20 cellular contexts compared by ENCODE assay signal in genomic region chr14:98174031-98174430, GRCh38.
DNase-seq lines count a peak whose midpoint lies in the region; ATAC-seq and TF ChIP-seq lines count a peak whose summit lies in the region.
"Had no signal": no experiment of that assay in that cellular context is flagged by ENCODE, and none has a peak within 500 bp of the region (broad histone marks: within the 10 kb centered on the region; RNA-seq: fewer than 3 reads in every experiment).

No MANE protein-coding gene starts in this region.

- H3K27me3 ChIP-seq in MM.1S (replicated peaks; ENCODE audit: insufficient read depth, low read length) (no peaks in the 10 kb centered on the region), gastrocnemius medialis (no peaks in the 10 kb centered on the region)
- H3K27me3 ChIP-seq: foreskin keratinocyte, MG63 had no signal

- peaks cover 65% of the 10 kb centered on the region for H3K4me1 ChIP-seq in MM.1S (ENCODE audit: low read length)
- H3K4me1 ChIP-seq in gastrocnemius medialis, result no peaks in the 10 kb centered on the region
- H3K4me1 ChIP-seq: foreskin keratinocyte had no signal

- peak overlapping the region; percentile 99 for H3K27ac ChIP-seq in MM.1S (ENCODE audit: low read length)
- no peak overlapping the region for H3K27ac ChIP-seq in gastrocnemius medialis
- H3K27ac ChIP-seq: C4-2B, epithelial cell of prostate, foreskin keratinocyte, VCaP had no signal

- ATAC-seq in stimulated activated effector memory CD8-positive, alpha-beta T cell treated with anti-CD3 and anti-CD28 coated beads, Interleukin-12 subunit alpha, Interleukin-12 subunit beta, amount 100 ng/mL, for 72 hours, result peak; percentile 52
- ATAC-seq in gastrocnemius medialis (no peak), GM18867 (IDR thresholded peaks at IDR 0.05; ENCODE audit: unreplicated experiment) (no peak)
- ATAC-seq: foreskin keratinocyte, left colon had no signal

- H3K9me3 ChIP-seq in MM.1S (replicated peaks; ENCODE audit: insufficient read depth, low read length) (no peaks in the 10 kb centered on the region), gastrocnemius medialis (no peaks in the 10 kb centered on the region)
- H3K9me3 ChIP-seq: MG63 had no signal

- peak overlapping the region; percentile 38 for H3K4me3 Mint-ChIP-seq in activated T-cell treated with anti-CD3 and anti-CD28 coated beads, Interleukin-2, amount 50 U/mL, for 24 hours
- H3K4me3 Mint-ChIP-seq in activated T-helper 2 cell treated with anti-CD3 and anti-CD28 coated beads, Interferon-gamma antibody, Interleukin-2, Interleukin-4, amounts not matched to agents 10 μg/mL and 5 μg/mL and 100 μg/mL, durations not matched to agents 14 hours and 24 hours and 36 hours (ENCODE audit: low read depth), result no peak overlapping the region
- H3K4me3 Mint-ChIP-seq in stimulated activated effector memory CD8-positive, alpha-beta T cell treated with anti-CD3 and anti-CD28 coated beads, Interleukin-12 subunit alpha, Interleukin-12 subunit beta, amount 100 ng/mL, for 72 hours, result peak overlapping the region; percentile 50
- H3K4me3 Mint-ChIP-seq: nephron progenitor cell had no signal

- intact Hi-C loops in activated T-helper 2 cell treated with anti-CD3 and anti-CD28 coated beads, Interferon-gamma antibody, Interleukin-2, Interleukin-4, amounts not matched to agents 10 μg/mL and 5 μg/mL and 100 μg/mL, durations not matched to agents 14 hours and 24 hours and 36 hours (cut with micrococcal nuclease), result loop anchor here (2.0 to 10.0 kb wide), 3 partner anchors 15 to 789 kb away; no protein-coding TSS in a partner anchor
- intact Hi-C loops in gastrocnemius medialis (cut with DNase I; ENCODE audit: low total_unique reads), result no loop called here

- in situ Hi-C loops in gastrocnemius medialis (cut with MboI; ENCODE audit: low sequenced_read_pairs in 4 of 4), result no loop called here

- no peaks in the 10 kb centered on the region for H3K9me2 ChIP-seq in MM.1S (replicated peaks; ENCODE audit: insufficient read depth, low read length)

- H3K36me3 ChIP-seq in MM.1S (replicated peaks; ENCODE audit: insufficient read depth, low read length), result no peaks in the 10 kb centered on the region
- no peaks in the 10 kb centered on the region for H3K36me3 ChIP-seq in gastrocnemius medialis
- H3K36me3 ChIP-seq: MG63 had no signal

- no peak for TF ChIP-seq POLR2A in gastrocnemius medialis (IDR thresholded peaks at IDR 0.05)

- peaks cover 12% of the 10 kb centered on the region for H3K36me3 Mint-ChIP-seq in activated T-cell treated with anti-CD3 and anti-CD28 coated beads, Interleukin-2, amount 50 U/mL, for 24 hours (ENCODE audit: low read depth)
- peaks cover under 1% of the 10 kb centered on the region for H3K36me3 Mint-ChIP-seq in activated T-helper 2 cell treated with anti-CD3 and anti-CD28 coated beads, Interferon-gamma antibody, Interleukin-2, Interleukin-4, amounts not matched to agents 10 μg/mL and 5 μg/mL and 100 μg/mL, durations not matched to agents 14 hours and 24 hours and 36 hours (ENCODE audit: low read depth)
- H3K36me3 Mint-ChIP-seq in stimulated activated effector memory CD8-positive, alpha-beta T cell treated with anti-CD3 and anti-CD28 coated beads, Interleukin-12 subunit alpha, Interleukin-12 subunit beta, amount 100 ng/mL, for 72 hours, result peaks cover 12% of the 10 kb centered on the region

- no peak overlapping the region; the same call in 1 of the 2 replicates for H3K4me3 ChIP-seq in MM.1S (ENCODE audit: low read length)
- H3K4me3 ChIP-seq in gastrocnemius medialis, result no peak overlapping the region
- H3K4me3 ChIP-seq: MG63 had no signal

- H2AFZ ChIP-seq in MM.1S (ENCODE audit: low read length), result peak overlapping the region; percentile 27; the same call in 1 of the 2 replicates

- H3K79me2 ChIP-seq in MM.1S (ENCODE audit: low read length), result no peaks in the 10 kb centered on the region

- H3K4me2 ChIP-seq in MM.1S (ENCODE audit: low read depth, low read length), result peak overlapping the region; percentile 50

- peak; percentile 53 for DNase-seq in activated T-cell treated with anti-CD3 and anti-CD28 coated beads, Interleukin-2, amount 50 U/mL, for 24 hours
- no peak for DNase-seq in activated T-cell treated with anti-CD3 and anti-CD28 coated beads, Interleukin-2, amount 50 U/mL, for 1 hour
- DNase-seq in MM.1S (peak; percentile 41), putamen (ENCODE audit: low spot score) (no peak), gastrocnemius medialis (no peak)
- DNase-seq in activated T-helper 2 cell treated with anti-CD3 and anti-CD28 coated beads, Interferon-gamma antibody, Interleukin-2, Interleukin-4, amounts not matched to agents 10 μg/mL and 5 μg/mL and 100 μg/mL, durations not matched to agents 14 hours and 24 hours and 36 hours (ENCODE audit: low spot score), result no peak
- DNase-seq in stimulated activated effector memory CD8-positive, alpha-beta T cell treated with anti-CD3 and anti-CD28 coated beads, Interleukin-12 subunit alpha, Interleukin-12 subunit beta, amount 100 ng/mL, for 72 hours (ENCODE audit: low spot score in 2 of 2), result no peak
- DNase-seq: dermis blood vessel endothelial cell; DMS79; foreskin keratinocyte; MG63; NCI-H1694; nephron progenitor cell; SHP77 treated with DMSO at 0.1 percent for 48 hours; stimulated activated CD8-positive, alpha-beta memory T cell treated with anti-CD3 and anti-CD28 coated beads, Interleukin-4, amount 100 ng/mL, for 48 hours had no signal

- peaks cover 5% of the 10 kb centered on the region for H3K9me3 Mint-ChIP-seq in activated T-cell treated with anti-CD3 and anti-CD28 coated beads, Interleukin-2, amount 50 U/mL, for 24 hours
- peaks cover under 1% of the 10 kb centered on the region for H3K9me3 Mint-ChIP-seq in activated T-helper 2 cell treated with anti-CD3 and anti-CD28 coated beads, Interferon-gamma antibody, Interleukin-2, Interleukin-4, amounts not matched to agents 10 μg/mL and 5 μg/mL and 100 μg/mL, durations not matched to agents 14 hours and 24 hours and 36 hours
- no peaks in the 10 kb centered on the region for H3K9me3 Mint-ChIP-seq in stimulated activated effector memory CD8-positive, alpha-beta T cell treated with anti-CD3 and anti-CD28 coated beads, Interleukin-12 subunit alpha, Interleukin-12 subunit beta, amount 100 ng/mL, for 72 hours
- H3K9me3 Mint-ChIP-seq: nephron progenitor cell had no signal

- H4K20me1 ChIP-seq in MM.1S (ENCODE audit: insufficient read depth, low read length), result no peaks in the 10 kb centered on the region

- H3K4me1 Mint-ChIP-seq in activated T-cell treated with anti-CD3 and anti-CD28 coated beads, Interleukin-2, amount 50 U/mL, for 24 hours (ENCODE audit: low read depth), result peaks cover 98% of the 10 kb centered on the region
- H3K4me1 Mint-ChIP-seq in activated T-helper 2 cell treated with anti-CD3 and anti-CD28 coated beads, Interferon-gamma antibody, Interleukin-2, Interleukin-4, amounts not matched to agents 10 μg/mL and 5 μg/mL and 100 μg/mL, durations not matched to agents 14 hours and 24 hours and 36 hours (ENCODE audit: low read depth), result peaks cover 87% of the 10 kb centered on the region
- H3K4me1 Mint-ChIP-seq in stimulated activated effector memory CD8-positive, alpha-beta T cell treated with anti-CD3 and anti-CD28 coated beads, Interleukin-12 subunit alpha, Interleukin-12 subunit beta, amount 100 ng/mL, for 72 hours, result peaks cover 94% of the 10 kb centered on the region

- H3K27ac Mint-ChIP-seq in activated T-cell treated with anti-CD3 and anti-CD28 coated beads, Interleukin-2, amount 50 U/mL, for 24 hours, result peak overlapping the region; percentile 98
- peak overlapping the region; percentile 90 for H3K27ac Mint-ChIP-seq in activated T-helper 2 cell treated with anti-CD3 and anti-CD28 coated beads, Interferon-gamma antibody, Interleukin-2, Interleukin-4, amounts not matched to agents 10 μg/mL and 5 μg/mL and 100 μg/mL, durations not matched to agents 14 hours and 24 hours and 36 hours
- peak overlapping the region; percentile 97 for H3K27ac Mint-ChIP-seq in stimulated activated effector memory CD8-positive, alpha-beta T cell treated with anti-CD3 and anti-CD28 coated beads, Interleukin-12 subunit alpha, Interleukin-12 subunit beta, amount 100 ng/mL, for 72 hours
- H3K27ac Mint-ChIP-seq: nephron progenitor cell had no signal

- no peaks in the 10 kb centered on the region for H3K27me3 Mint-ChIP-seq in activated T-cell treated with anti-CD3 and anti-CD28 coated beads, Interleukin-2, amount 50 U/mL, for 24 hours
- no peaks in the 10 kb centered on the region for H3K27me3 Mint-ChIP-seq in activated T-helper 2 cell treated with anti-CD3 and anti-CD28 coated beads, Interferon-gamma antibody, Interleukin-2, Interleukin-4, amounts not matched to agents 10 μg/mL and 5 μg/mL and 100 μg/mL, durations not matched to agents 14 hours and 24 hours and 36 hours (ENCODE audit: low read depth)

- TF ChIP-seq CTCF in MM.1S (IDR thresholded peaks at IDR 0.05; ENCODE audit: low read length) (no peak), gastrocnemius medialis (IDR thresholded peaks at IDR 0.05 in 4 of 5, conservative IDR thresholded peaks at IDR 0.05 in 1 of 5) (no peak)

- H3K9ac ChIP-seq in MM.1S (ENCODE audit: low read length), result peak overlapping the region; percentile 61

- H3F3A ChIP-seq in MM.1S (ENCODE audit: insufficient read depth, low read length), result peaks cover 37% of the 10 kb centered on the region

Comparison
In these comparisons a context has a peak if more than half of its experiments do, and no peak if none do; other contexts are left out.
1. DNase-seq: peak in activated T-cell treated with anti-CD3 and anti-CD28 coated beads, Interleukin-2, amount 50 U/mL, for 24 hours (single experiment) and MM.1S (single experiment); none in activated T-cell treated with anti-CD3 and anti-CD28 coated beads, Interleukin-2, amount 50 U/mL, for 1 hour (single experiment), activated T-helper 2 cell treated with anti-CD3 and anti-CD28 coated beads, Interferon-gamma antibody, Interleukin-2, Interleukin-4, amounts not matched to agents 10 μg/mL and 5 μg/mL and 100 μg/mL, durations not matched to agents 14 hours and 24 hours and 36 hours (single experiment), stimulated activated effector memory CD8-positive, alpha-beta T cell treated with anti-CD3 and anti-CD28 coated beads, Interleukin-12 subunit alpha, Interleukin-12 subunit beta, amount 100 ng/mL, for 72 hours (0 of 2), putamen (single experiment) and gastrocnemius medialis (0 of 2).
2. Peak in every context shown above with its lines, with median percentiles within 50 percentile points of each other: H3K27ac Mint-ChIP-seq.